ENCODE assay signal across 1 cellular context in the genomic region with DNA sequence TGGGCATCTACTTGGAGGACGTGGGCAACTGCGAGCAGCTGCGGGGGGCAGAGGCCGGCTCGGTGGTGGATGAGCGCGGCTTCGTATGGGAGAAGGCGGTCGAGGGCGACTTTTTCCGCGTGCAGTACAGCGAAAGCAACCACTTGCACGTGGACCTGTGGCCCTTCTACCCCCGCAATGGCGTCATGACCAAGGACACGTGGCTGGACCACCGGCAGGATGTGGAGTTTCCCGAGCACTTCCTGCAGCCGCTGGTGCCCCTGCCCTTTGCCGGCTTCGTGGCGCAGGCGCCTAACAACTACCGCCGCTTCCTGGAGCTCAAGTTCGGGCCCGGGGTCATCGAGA.
TF ChIP-seq lines count a peak whose summit lies in the region.

No MANE protein-coding gene starts in this region.

TF ChIP-seq in IMR-90, 13 proteins besides CTCF, POLR2A, EP300 and RAD21:
- no peak for TF ChIP-seq MXI1 (IDR thresholded peaks at IDR 0.05; ENCODE audit: borderline replicate concordance, low read depth, low read length)
- TF ChIP-seq, protein P1, sequence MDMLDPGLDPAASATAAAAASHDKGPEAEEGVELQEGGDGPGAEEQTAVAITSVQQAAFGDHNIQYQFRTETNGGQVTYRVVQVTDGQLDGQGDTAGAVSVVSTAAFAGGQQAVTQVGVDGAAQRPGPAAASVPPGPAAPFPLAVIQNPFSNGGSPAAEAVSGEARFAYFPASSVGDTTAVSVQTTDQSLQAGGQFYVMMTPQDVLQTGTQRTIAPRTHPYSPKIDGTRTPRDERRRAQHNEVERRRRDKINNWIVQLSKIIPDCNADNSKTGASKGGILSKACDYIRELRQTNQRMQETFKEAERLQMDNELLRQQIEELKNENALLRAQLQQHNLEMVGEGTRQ (IDR thresholded peaks at IDR 0.05; ENCODE audit: low read depth, low read length): no peak
- no peak for TF ChIP-seq FOS (IDR thresholded peaks at IDR 0.05; ENCODE audit: low read depth, low read length)
- no peak for TF ChIP-seq MAZ (IDR thresholded peaks at IDR 0.05; ENCODE audit: borderline replicate concordance, low read depth, low read length)
